In genomic region chr17:40061532-40062038, GRCh38 we compare ENCODE assay signal across 10 cellular contexts. TPM values are rescaled to one million over a fixed set of nuclear protein-coding genes. Genes with fewer than 3 reads are reported as not detected.
DNase-seq lines count a peak whose midpoint lies in the region; ATAC-seq and TF ChIP-seq lines count a peak whose summit lies in the region.
"Had no signal": no experiment of that assay in that cellular context is flagged by ENCODE, and none has a peak within 500 bp of the region (broad histone marks: within the 10 kb centered on the region; RNA-seq: fewer than 3 reads in every experiment).

No MANE protein-coding gene starts in this region.

- TF ChIP-seq CTCF in OCI-LY7 (conservative IDR thresholded peaks at IDR 0.05; ENCODE audit: low read length) (no peak), endodermal cell (conservative IDR thresholded peaks at IDR 0.05) (no peak), progenitor cell of endocrine pancreas (IDR thresholded peaks at IDR 0.05; ENCODE audit: unreplicated experiment) (no peak)

- H3K4me3 ChIP-seq in OCI-LY7 (ENCODE audit: low read depth, low read length, poor library complexity, severe bottlenecking) (no peak overlapping the region), endodermal cell (ENCODE audit: low read length) (no peak overlapping the region)

- H4K20me1 ChIP-seq in OCI-LY7 (ENCODE audit: insufficient read depth, low read length) = no peaks in the 10 kb centered on the region

- H3K4me1 Mint-ChIP-seq in endodermal cell (peaks cover 35% of the 10 kb centered on the region), progenitor cell of endocrine pancreas (ENCODE audit: low read depth) (peaks cover 33% of the 10 kb centered on the region)

- peak overlapping the region; percentile 67 for H3K4me3 Mint-ChIP-seq in endodermal cell
- peak overlapping the region; percentile 80 for H3K4me3 Mint-ChIP-seq in progenitor cell of endocrine pancreas (ENCODE audit: low read depth)

- H3K9me2 ChIP-seq in OCI-LY7 (ENCODE audit: insufficient read depth, low read length) = no peaks in the 10 kb centered on the region

- no peak overlapping the region; the same call in 1 of the 2 replicates for H2AFZ ChIP-seq in OCI-LY7 (ENCODE audit: low read length)

- CTCF ChIA-PET in OCI-LY7 (lab: Charles Lee; ENCODE audit: unreplicated experiment) = no interaction called here

- H3K36me3 Mint-ChIP-seq in endodermal cell (ENCODE audit: low read depth) = no peaks in the 10 kb centered on the region
- H3K36me3 Mint-ChIP-seq in progenitor cell of endocrine pancreas (ENCODE audit: insufficient read depth) = no peaks in the 10 kb centered on the region

- H3K9me3 ChIP-seq in OCI-LY7 (ENCODE audit: low read length) (no peaks in the 10 kb centered on the region), endodermal cell (ENCODE audit: control insufficient read depth, low read length) (no peaks in the 10 kb centered on the region)

- peak; percentile 18 for DNase-seq in NCI-H146 (lab: John Stamatoyannopoulos, UW)
- no peak for DNase-seq in NCI-H146 treated with DMSO at 0.1 percent for 48 hours (lab: John Stamatoyannopoulos, UW; ENCODE audit: unreplicated experiment)
- DNase-seq in OCI-LY7 (ENCODE audit: low spot score) = no peak
- no peak for DNase-seq in endodermal cell
- no peak for DNase-seq in progenitor cell of endocrine pancreas (ENCODE audit: low spot score, unreplicated experiment)
- no peak for DNase-seq in NCI-H2029 (lab: John Stamatoyannopoulos, UW)
- DNase-seq: 8988T had no signal

- H3K27ac Mint-ChIP-seq in endodermal cell (no peak overlapping the region), progenitor cell of endocrine pancreas (peak overlapping the region; percentile 50)

- H3K36me3 ChIP-seq in OCI-LY7 (ENCODE audit: insufficient read depth, low read length) = no peaks in the 10 kb centered on the region
- no peaks in the 10 kb centered on the region for H3K36me3 ChIP-seq in endodermal cell (ENCODE audit: control insufficient read depth, insufficient read depth, low read length)

- no peak for ATAC-seq in HG03095 (IDR thresholded peaks at IDR 0.05; ENCODE audit: unreplicated experiment)
- ATAC-seq in GM21529 (IDR thresholded peaks at IDR 0.05; ENCODE audit: unreplicated experiment) = no peak

- H3K27ac ChIP-seq in OCI-LY7 (ENCODE audit: low read depth, low read length, poor library complexity, severe bottlenecking) = no peak overlapping the region
- no peak overlapping the region for H3K27ac ChIP-seq in endodermal cell (ENCODE audit: low read depth, low read length)

- POLR2A ChIA-PET in OCI-LY7 (lab: Charles Lee) = interaction anchor here (0.5 kb wide), 1 partner anchor 43 kb away, joined by 3 read pairs; no protein-coding TSS in a partner anchor

- H3K9me3 Mint-ChIP-seq in endodermal cell = no peaks in the 10 kb centered on the region
- H3K9me3 Mint-ChIP-seq in progenitor cell of endocrine pancreas (ENCODE audit: low read depth) = no peaks in the 10 kb centered on the region

- no peaks in the 10 kb centered on the region for H3K79me2 ChIP-seq in OCI-LY7 (ENCODE audit: insufficient read depth, low read depth, low read length)

- no TSS peak for BruUV-seq in OCI-LY7 (replicated peaks; lab: Mats Ljungman, UMichigan)

- H3K4me1 ChIP-seq in OCI-LY7 (ENCODE audit: insufficient read depth, low read length, poor library complexity, severe bottlenecking) (peaks cover 32% of the 10 kb centered on the region), endodermal cell (ENCODE audit: control insufficient read depth, insufficient read depth, low read length) (no peaks in the 10 kb centered on the region)

- H3K27me3 ChIP-seq in endodermal cell (ENCODE audit: control insufficient read depth, insufficient read depth, low read length, poor library complexity, severe bottlenecking) = peaks cover 17% of the 10 kb centered on the region

- WGBS in endodermal cell (ENCODE audit: insufficient coverage in 1 of 2, insufficient read length in 1 of 2), 2 experiments = 80 to 91% methylated on average over 3 to 11 of the region's 11 CpGs

- H3K9ac ChIP-seq in endodermal cell (ENCODE audit: extremely low read depth, low read length, poor library complexity, severe bottlenecking) = no peak overlapping the region

- intact Hi-C loops in OCI-LY7 (cut with micrococcal nuclease; ENCODE audit: unreplicated experiment) = loop anchor here (2.0 kb wide), 1 partner anchor 49 kb away; no protein-coding TSS in a partner anchor

- H3K4me2 ChIP-seq in OCI-LY7 (ENCODE audit: low read length) = peak overlapping the region; percentile 62

- H3K27me3 Mint-ChIP-seq in endodermal cell (ENCODE audit: insufficient read depth) = peaks cover 39% of the 10 kb centered on the region
- peaks cover 33% of the 10 kb centered on the region for H3K27me3 Mint-ChIP-seq in progenitor cell of endocrine pancreas

RNA-seq across cellular contexts. Expression of gene THRA, which starts 1.2 kb away (rescaled TPM):
- total RNA-seq in OCI-LY7 (2014; rRNA removed; shearing (Covaris generic)) = 5.4 and 9.3 TPM in 2 replicates
- total RNA-seq in OCI-LY7 (2022) (3.9 and 5.1 TPM in 2 replicates), endodermal cell (10 to 100 TPM; 12.7 to 14.4 TPM), progenitor cell of endocrine pancreas (21.3 and 25.0 TPM in 2 replicates)
- polyA plus RNA-seq in endodermal cell (2013, experiment 1 of 2) = 16.0 TPM
- polyA plus RNA-seq in endodermal cell (2013, experiment 2 of 2) = 15.5 TPM

RNA-seq across cellular contexts. Expression of gene MED24, which starts 7.4 kb away (rescaled TPM):
- 36.3 and 65.9 TPM in 2 replicates for total RNA-seq in OCI-LY7 (2014; rRNA removed; shearing (Covaris generic))
- total RNA-seq in OCI-LY7 (2022) (103 and 112 TPM in 2 replicates), endodermal cell (100 to 1,000 TPM; 106 to 124 TPM), progenitor cell of endocrine pancreas (143 and 161 TPM in 2 replicates)
- polyA plus RNA-seq in endodermal cell (2013, experiment 1 of 2) = 119 TPM
- polyA plus RNA-seq in endodermal cell (2013, experiment 2 of 2) = 101 TPM

RNA-seq across cellular contexts. Expression of gene NR1D1, which starts 38.8 kb away (rescaled TPM):
- total RNA-seq in OCI-LY7 (2014; rRNA removed; shearing (Covaris generic)) = 1.7 and 2.3 TPM in 2 replicates
- total RNA-seq in OCI-LY7 (2022) = 7.0 and 8.7 TPM in 2 replicates
- total RNA-seq in endodermal cell = 1 to 10 TPM; 3.0 to 4.4 TPM
- 3.1 TPM for polyA plus RNA-seq in endodermal cell (2013, experiment 1 of 2)
- polyA plus RNA-seq in endodermal cell (2013, experiment 2 of 2) = 2.3 TPM
- 2.4 and 2.6 TPM in 2 replicates for total RNA-seq in progenitor cell of endocrine pancreas

RNA-seq across cellular contexts. Expression of gene CSF3, which starts 46.3 kb away (rescaled TPM):
- not detected in 2 replicates for total RNA-seq in OCI-LY7 (2014; rRNA removed; shearing (Covaris generic))
- total RNA-seq in OCI-LY7 (2022) (not detected in 2 replicates), endodermal cell (not detected), progenitor cell of endocrine pancreas (not detected in 2 replicates)
- polyA plus RNA-seq in endodermal cell (2013, experiment 1 of 2) = not detected
- not detected for polyA plus RNA-seq in endodermal cell (2013, experiment 2 of 2)
- total RNA-seq: SK-MEL-5 had no signal
